In the genomic region with DNA sequence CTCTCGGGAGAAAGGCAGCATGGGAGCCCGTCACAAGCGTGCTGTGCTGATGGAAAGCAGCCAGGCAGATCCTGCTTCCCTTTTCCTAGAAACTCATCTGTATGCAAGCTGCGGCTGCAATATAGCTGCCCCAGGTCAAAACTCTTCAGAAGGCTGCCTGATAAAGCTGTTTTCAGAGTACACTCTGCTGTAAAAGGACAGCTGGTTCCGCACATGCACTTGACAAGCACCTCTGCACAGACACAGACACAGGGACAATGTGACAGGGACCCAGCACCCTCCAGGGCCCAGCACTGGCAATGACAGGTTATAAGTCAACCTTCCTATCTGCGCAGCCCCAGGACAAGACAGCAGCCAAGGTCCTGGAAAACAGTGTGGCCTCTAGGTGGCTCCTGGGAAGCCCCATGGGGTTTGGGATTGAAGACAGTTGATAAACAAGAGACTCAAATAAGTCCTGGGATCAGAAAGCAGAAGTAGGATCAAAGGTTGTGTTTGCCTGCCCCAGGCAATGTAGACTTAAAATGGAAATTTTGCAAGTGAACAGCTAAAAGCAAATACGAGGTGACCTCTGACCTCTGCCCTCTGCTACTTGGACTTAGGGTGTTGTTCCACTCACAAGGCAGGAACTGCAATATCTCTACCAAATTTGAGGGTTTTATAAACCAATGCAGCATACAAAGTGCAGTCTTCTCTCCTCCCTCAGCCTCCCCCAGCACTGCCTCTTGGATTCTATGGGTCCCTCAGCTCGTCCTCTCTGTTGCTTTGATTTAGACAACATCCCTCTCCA, we compare ENCODE assay signal across 1 cellular context.
TF ChIP-seq lines count a peak whose summit lies in the region.

No MANE protein-coding gene starts in this region.

TF ChIP-seq in SK-N-SH, 30 proteins besides CTCF, POLR2A, EP300 and RAD21 (continued from another document):
- TF ChIP-seq SIN3A (IDR thresholded peaks at IDR 0.05; ENCODE audit: borderline replicate concordance, low read depth, low read length) (no peak), TAF1 (IDR thresholded peaks at IDR 0.05; ENCODE audit: borderline replicate concordance, low read depth, low read length) (no peak), NFIC (IDR thresholded peaks at IDR 0.05; ENCODE audit: borderline replicate concordance) (no peak), MXI1 (IDR thresholded peaks at IDR 0.05; ENCODE audit: low read depth, low read length) (no peak), CHD2 (IDR thresholded peaks at IDR 0.05; ENCODE audit: low read length, partially characterized antibody) (no peak), GABPA (IDR thresholded peaks at IDR 0.05; ENCODE audit: low read depth) (no peak), NRF1 (IDR thresholded peaks at IDR 0.05; ENCODE audit: low read depth, low read length) (no peak), RCOR1 (IDR thresholded peaks at IDR 0.05; ENCODE audit: low read length) (no peak), ELF1 (IDR thresholded peaks at IDR 0.05) (no peak), RXRA (IDR thresholded peaks at IDR 0.05; ENCODE audit: borderline replicate concordance, low read depth) (no peak), YY1 (IDR thresholded peaks at IDR 0.05; ENCODE audit: low read depth) (no peak), EZH2phosphoT487 (IDR thresholded peaks at IDR 0.05; ENCODE audit: borderline replicate concordance, low read depth) (no peak)
- TF ChIP-seq, protein P1, sequence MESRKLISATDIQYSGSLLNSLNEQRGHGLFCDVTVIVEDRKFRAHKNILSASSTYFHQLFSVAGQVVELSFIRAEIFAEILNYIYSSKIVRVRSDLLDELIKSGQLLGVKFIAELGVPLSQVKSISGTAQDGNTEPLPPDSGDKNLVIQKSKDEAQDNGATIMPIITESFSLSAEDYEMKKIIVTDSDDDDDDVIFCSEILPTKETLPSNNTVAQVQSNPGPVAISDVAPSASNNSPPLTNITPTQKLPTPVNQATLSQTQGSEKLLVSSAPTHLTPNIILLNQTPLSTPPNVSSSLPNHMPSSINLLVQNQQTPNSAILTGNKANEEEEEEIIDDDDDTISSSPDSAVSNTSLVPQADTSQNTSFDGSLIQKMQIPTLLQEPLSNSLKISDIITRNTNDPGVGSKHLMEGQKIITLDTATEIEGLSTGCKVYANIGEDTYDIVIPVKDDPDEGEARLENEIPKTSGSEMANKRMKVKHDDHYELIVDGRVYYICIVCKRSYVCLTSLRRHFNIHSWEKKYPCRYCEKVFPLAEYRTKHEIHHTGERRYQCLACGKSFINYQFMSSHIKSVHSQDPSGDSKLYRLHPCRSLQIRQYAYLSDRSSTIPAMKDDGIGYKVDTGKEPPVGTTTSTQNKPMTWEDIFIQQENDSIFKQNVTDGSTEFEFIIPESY (IDR thresholded peaks at IDR 0.05; ENCODE audit: borderline replicate concordance, low read depth): no peak
